In genomic region chr6:95804847-95805541, GRCh38 we compare ENCODE assay signal across 13 cellular contexts.
DNase-seq lines count a peak whose midpoint lies in the region; ATAC-seq lines count a peak whose summit lies in the region.
"Had no signal": no experiment of that assay in that cellular context is flagged by ENCODE, and none has a peak within 500 bp of the region (broad histone marks: within the 10 kb centered on the region; RNA-seq: fewer than 3 reads in every experiment).

No MANE protein-coding gene starts in this region.

- H3K27ac Mint-ChIP-seq in activated T-helper 17 cell treated with anti-CD3 and anti-CD28 coated beads, Interleukin-2, amount 50 U/mL, for 72 hours = no peak overlapping the region
- H3K27ac Mint-ChIP-seq: B cell, natural killer cell had no signal

- no peaks in the 10 kb centered on the region for H3K4me1 Mint-ChIP-seq in activated T-helper 17 cell treated with anti-CD3 and anti-CD28 coated beads, Interleukin-2, amount 50 U/mL, for 72 hours
- H3K4me1 Mint-ChIP-seq: B cell, natural killer cell had no signal

- H3K27me3 Mint-ChIP-seq in activated T-helper 17 cell treated with anti-CD3 and anti-CD28 coated beads, Interleukin-2, amount 50 U/mL, for 72 hours = no peaks in the 10 kb centered on the region
- H3K27me3 Mint-ChIP-seq: B cell had no signal

- no peak for DNase-seq in stimulated activated CD4-positive, alpha-beta T cell treated with anti-CD3 and anti-CD28 coated beads, Interleukin-2, amount 100 ng/mL, for 48 hours
- DNase-seq in G401 (ENCODE audit: low spot score) (no peak), superior temporal gyrus (ENCODE audit: extremely low spot score) (no peak), NCI-H187 treated with DMSO at 0.1 percent for 48 hours (lab: John Stamatoyannopoulos, UW) (no peak)
- DNase-seq: activated CD4-positive, alpha-beta T cell treated with anti-CD3 and anti-CD28 coated beads, Interleukin-2, amount 50 U/mL, for 1 hour; natural killer cell; NCI-H1930; testis had no signal

- ATAC-seq in GM18511 (IDR thresholded peaks at IDR 0.05; ENCODE audit: unreplicated experiment) (peak; percentile 70), GM21529 (IDR thresholded peaks at IDR 0.05; ENCODE audit: unreplicated experiment) (peak; percentile 79), HG03064 (IDR thresholded peaks at IDR 0.05; ENCODE audit: low read depth, unreplicated experiment) (peak; percentile 69)
- ATAC-seq in activated T-helper 17 cell treated with anti-CD3 and anti-CD28 coated beads, Interleukin-2, amount 50 U/mL, for 72 hours (replicated peaks) = peak; percentile 72
- ATAC-seq: natural killer cell had no signal

- in situ Hi-C loops in G401 (cut with HindIII; ENCODE audit: low sequenced_read_pairs) = no loop called here

- H3K9me3 Mint-ChIP-seq in activated T-helper 17 cell treated with anti-CD3 and anti-CD28 coated beads, Interleukin-2, amount 50 U/mL, for 72 hours = no peaks in the 10 kb centered on the region

- H3K36me3 Mint-ChIP-seq in activated T-helper 17 cell treated with anti-CD3 and anti-CD28 coated beads, Interleukin-2, amount 50 U/mL, for 72 hours (ENCODE audit: low read depth) = no peaks in the 10 kb centered on the region
- H3K36me3 Mint-ChIP-seq: natural killer cell had no signal

- H3K4me3 Mint-ChIP-seq in activated T-helper 17 cell treated with anti-CD3 and anti-CD28 coated beads, Interleukin-2, amount 50 U/mL, for 72 hours = no peak overlapping the region
- H3K4me3 Mint-ChIP-seq: B cell, natural killer cell had no signal
